In the genomic region with DNA sequence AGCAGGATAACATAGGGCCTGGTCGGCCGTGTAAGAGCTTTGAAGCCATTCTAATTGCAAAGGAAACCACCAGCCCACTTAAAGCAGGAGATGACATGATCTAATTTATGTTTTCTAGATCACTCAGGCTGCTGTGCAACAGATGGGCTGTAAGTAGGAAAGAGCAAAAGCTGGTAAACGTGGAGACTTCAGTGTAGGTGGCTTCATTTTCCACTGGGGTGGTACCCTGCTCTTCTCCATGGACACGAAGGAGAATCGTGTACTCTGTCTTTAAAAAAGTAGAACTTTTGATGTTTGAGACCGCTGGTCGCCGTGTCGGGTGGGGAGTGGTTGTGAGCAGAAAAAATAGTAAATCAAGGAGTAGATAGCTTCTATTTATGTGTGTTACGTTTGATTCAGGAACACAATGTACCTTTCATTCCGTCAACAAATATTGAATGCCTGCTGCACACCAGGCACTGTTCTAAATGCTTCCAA, we compare ENCODE assay signal across 1 cellular context.
TF ChIP-seq lines count a peak whose summit lies in the region.

No MANE protein-coding gene starts in this region.

TF ChIP-seq in endothelial cell of umbilical vein, 7 proteins besides CTCF, POLR2A, EP300 and RAD21:
- TF ChIP-seq POLR2AphosphoS5 (IDR thresholded peaks at IDR 0.05; ENCODE audit: insufficient read depth, low read depth, low read length), result no peak
